In the genomic region with DNA sequence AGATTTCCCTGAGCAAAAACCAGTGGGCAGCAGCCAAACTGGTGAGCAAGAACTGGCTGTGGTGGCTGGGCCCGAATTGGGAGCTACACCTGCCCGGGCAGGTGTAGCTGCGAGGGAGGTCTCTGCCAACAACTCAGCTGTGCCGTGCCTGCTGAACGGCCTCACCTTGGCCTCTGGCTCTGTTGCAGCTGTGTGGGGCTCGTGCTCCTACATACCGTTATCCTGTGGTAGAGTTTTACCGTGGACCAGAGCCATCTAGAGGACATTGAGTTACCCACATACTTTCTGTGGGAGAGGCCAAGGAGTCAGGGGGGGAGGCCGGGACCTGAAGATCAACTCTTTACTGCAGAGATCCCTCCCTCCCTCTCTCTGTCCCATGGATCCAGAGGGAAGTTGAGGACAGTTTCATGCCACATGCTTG, we compare ENCODE assay signal across 8 cellular contexts. TPM values are rescaled to one million over a fixed set of nuclear protein-coding genes. Genes with fewer than 3 reads are reported as not detected.
DNase-seq lines count a peak whose midpoint lies in the region; ATAC-seq and TF ChIP-seq lines count a peak whose summit lies in the region.
"Had no signal": no experiment of that assay in that cellular context is flagged by ENCODE, and none has a peak within 500 bp of the region (broad histone marks: within the 10 kb centered on the region; RNA-seq: fewer than 3 reads in every experiment).

No MANE protein-coding gene starts in this region.

- ATAC-seq in GM21447 (IDR thresholded peaks at IDR 0.05; ENCODE audit: unreplicated experiment): peak; percentile 83

- peak; percentile 19 for TF ChIP-seq CTCF in GM12865 (IDR thresholded peaks at IDR 0.05; ENCODE audit: insufficient read depth, low read depth, low read length, missing control alignments)

- DNase-seq in GM12865 (ENCODE audit: low read depth): peak; percentile 60
- DNase-seq in Kasumi-1 (lab: John Stamatoyannopoulos, UW): peak; percentile 52 to 59
- DNase-seq in activated CD4-positive, alpha-beta T cell treated with anti-CD3 and anti-CD28 coated beads, Interleukin-2, amount 50 U/mL, for 4 hours: peak; percentile 11 to 17
- peak; percentile 47 to 68 for DNase-seq in lung microvascular endothelial cell (ENCODE audit: low read depth in 2 of 2)
- DNase-seq in NCI-H1417 treated with DMSO at 0.1 percent for 48 hours (lab: John Stamatoyannopoulos, UW): no peak
- DNase-seq in NCI-H2081 treated with DMSO at 0.1 percent for 48 hours (lab: John Stamatoyannopoulos, UW): no peak

- no peak overlapping the region for H3K4me3 ChIP-seq in GM12865 (ENCODE audit: low read depth, low read length)
- H3K4me3 ChIP-seq: thoracic aorta had no signal

RNA-seq across cellular contexts. Expression of a gene that starts 8.0 kb away (rescaled TPM):
- 0.99 and 2.0 TPM in 2 replicates for total RNA-seq in lung microvascular endothelial cell

Comparison
In these comparisons a context has a peak if more than half of its experiments do, and no peak if none do; other contexts are left out.
1. DNase-seq: peak in GM12865 (single experiment), Kasumi-1 (2 of 2), activated CD4-positive, alpha-beta T cell treated with anti-CD3 and anti-CD28 coated beads, Interleukin-2, amount 50 U/mL, for 4 hours (2 of 2) and lung microvascular endothelial cell (2 of 2); none in NCI-H1417 treated with DMSO at 0.1 percent for 48 hours (single experiment) and NCI-H2081 treated with DMSO at 0.1 percent for 48 hours (single experiment).